Comparison of ENCODE assay signal across 1 cellular context in the genomic region with DNA sequence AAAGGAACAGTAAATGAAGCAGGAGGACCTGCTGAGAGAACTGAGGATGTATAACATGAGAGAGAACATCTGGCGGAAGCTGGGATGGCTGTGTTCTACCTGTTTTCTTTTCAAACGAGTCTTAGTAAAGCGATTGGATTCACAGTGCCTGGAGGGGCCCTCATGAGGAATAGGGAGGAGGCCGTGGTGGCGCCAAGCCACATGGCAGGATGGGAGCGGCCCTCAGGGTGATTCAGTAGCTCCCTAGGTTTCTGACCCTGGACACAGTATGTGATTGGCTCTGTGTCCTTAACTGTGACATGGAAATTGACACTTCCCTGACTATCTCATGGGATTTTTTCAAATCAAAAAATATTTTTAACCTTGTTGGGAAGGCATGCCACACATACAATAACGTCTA.
TF ChIP-seq lines count a peak whose summit lies in the region.

No MANE protein-coding gene starts in this region.

TF ChIP-seq in A549, 52 proteins besides CTCF, POLR2A, EP300 and RAD21 (continued from another document):
- TF ChIP-seq, protein P1, sequence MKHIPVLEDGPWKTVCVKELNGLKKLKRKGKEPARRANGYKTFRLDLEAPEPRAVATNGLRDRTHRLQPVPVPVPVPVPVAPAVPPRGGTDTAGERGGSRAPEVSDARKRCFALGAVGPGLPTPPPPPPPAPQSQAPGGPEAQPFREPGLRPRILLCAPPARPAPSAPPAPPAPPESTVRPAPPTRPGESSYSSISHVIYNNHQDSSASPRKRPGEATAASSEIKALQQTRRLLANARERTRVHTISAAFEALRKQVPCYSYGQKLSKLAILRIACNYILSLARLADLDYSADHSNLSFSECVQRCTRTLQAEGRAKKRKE (CRISPR knock-in tag; IDR thresholded peaks at IDR 0.05; ENCODE audit: low read depth), result no peak
- no peak for TF ChIP-seq SMC3 (IDR thresholded peaks at IDR 0.05)
- no peak for TF ChIP-seq KDM1A (IDR thresholded peaks at IDR 0.05; ENCODE audit: low read depth)
- TF ChIP-seq TFCP2L1 (CRISPR knock-in tag; IDR thresholded peaks at IDR 0.05), result no peak
TF ChIP-seq in A549: peak in this region for 0.
